In the genomic region with DNA sequence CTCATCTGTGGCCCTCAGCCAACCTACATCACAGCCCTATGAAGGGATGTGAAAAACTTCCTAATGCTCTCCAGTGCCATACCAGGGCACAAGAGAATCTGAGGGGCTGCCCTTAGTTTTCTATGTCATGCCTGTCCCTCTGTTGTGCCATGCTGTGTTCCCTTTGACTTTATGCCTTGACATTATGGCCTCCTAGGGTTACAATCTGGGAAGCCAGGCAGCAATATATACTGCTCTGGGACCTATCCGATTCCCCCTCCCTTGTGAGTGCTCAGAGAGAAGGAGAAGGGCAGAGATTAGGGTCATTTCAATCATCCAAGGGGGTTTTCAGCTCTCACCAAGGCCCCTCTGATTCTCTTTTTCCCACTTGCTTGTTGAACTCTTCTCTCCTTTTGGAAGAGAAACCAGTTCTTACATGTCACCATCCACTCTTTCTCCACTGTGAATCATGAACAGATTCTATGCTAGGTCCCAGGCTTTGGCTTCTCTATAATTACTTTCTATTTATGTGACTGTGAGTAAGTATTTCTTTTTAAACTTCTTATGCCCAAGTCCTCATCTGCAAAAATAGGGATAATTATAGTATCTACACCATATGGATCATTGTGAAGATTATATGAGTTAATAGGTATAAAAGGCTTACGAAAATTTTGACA, we compare ENCODE assay signal across 1 cellular context.
TF ChIP-seq lines count a peak whose summit lies in the region.

No MANE protein-coding gene starts in this region.

TF ChIP-seq in A549, 52 proteins besides CTCF, POLR2A, EP300 and RAD21 (continued from another document):
- TF ChIP-seq POLR2AphosphoS2 (conservative IDR thresholded peaks at IDR 0.05; ENCODE audit: low read length) = no peak
- TF ChIP-seq, protein P1, sequence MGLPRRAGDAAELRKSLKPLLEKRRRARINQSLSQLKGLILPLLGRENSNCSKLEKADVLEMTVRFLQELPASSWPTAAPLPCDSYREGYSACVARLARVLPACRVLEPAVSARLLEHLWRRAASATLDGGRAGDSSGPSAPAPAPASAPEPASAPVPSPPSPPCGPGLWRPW (IDR thresholded peaks at IDR 0.05) = no peak
- TF ChIP-seq TP53 (CRISPR knock-in tag; IDR thresholded peaks at IDR 0.05) = no peak
- TF ChIP-seq, protein P2, sequence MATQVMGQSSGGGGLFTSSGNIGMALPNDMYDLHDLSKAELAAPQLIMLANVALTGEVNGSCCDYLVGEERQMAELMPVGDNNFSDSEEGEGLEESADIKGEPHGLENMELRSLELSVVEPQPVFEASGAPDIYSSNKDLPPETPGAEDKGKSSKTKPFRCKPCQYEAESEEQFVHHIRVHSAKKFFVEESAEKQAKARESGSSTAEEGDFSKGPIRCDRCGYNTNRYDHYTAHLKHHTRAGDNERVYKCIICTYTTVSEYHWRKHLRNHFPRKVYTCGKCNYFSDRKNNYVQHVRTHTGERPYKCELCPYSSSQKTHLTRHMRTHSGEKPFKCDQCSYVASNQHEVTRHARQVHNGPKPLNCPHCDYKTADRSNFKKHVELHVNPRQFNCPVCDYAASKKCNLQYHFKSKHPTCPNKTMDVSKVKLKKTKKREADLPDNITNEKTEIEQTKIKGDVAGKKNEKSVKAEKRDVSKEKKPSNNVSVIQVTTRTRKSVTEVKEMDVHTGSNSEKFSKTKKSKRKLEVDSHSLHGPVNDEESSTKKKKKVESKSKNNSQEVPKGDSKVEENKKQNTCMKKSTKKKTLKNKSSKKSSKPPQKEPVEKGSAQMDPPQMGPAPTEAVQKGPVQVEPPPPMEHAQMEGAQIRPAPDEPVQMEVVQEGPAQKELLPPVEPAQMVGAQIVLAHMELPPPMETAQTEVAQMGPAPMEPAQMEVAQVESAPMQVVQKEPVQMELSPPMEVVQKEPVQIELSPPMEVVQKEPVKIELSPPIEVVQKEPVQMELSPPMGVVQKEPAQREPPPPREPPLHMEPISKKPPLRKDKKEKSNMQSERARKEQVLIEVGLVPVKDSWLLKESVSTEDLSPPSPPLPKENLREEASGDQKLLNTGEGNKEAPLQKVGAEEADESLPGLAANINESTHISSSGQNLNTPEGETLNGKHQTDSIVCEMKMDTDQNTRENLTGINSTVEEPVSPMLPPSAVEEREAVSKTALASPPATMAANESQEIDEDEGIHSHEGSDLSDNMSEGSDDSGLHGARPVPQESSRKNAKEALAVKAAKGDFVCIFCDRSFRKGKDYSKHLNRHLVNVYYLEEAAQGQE (IDR thresholded peaks at IDR 0.05) = no peak
- TF ChIP-seq PHF8 (IDR thresholded peaks at IDR 0.05; ENCODE audit: borderline replicate concordance, low read depth) = no peak
- TF ChIP-seq, protein P3, sequence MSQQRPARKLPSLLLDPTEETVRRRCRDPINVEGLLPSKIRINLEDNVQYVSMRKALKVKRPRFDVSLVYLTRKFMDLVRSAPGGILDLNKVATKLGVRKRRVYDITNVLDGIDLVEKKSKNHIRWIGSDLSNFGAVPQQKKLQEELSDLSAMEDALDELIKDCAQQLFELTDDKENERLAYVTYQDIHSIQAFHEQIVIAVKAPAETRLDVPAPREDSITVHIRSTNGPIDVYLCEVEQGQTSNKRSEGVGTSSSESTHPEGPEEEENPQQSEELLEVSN (IDR thresholded peaks at IDR 0.05; ENCODE audit: borderline replicate concordance, low read depth) = no peak
- TF ChIP-seq RFX5 (IDR thresholded peaks at IDR 0.05) = no peak
- TF ChIP-seq GATA3 (IDR thresholded peaks at IDR 0.05; ENCODE audit: borderline replicate concordance) = no peak
- TF ChIP-seq, protein P4, sequence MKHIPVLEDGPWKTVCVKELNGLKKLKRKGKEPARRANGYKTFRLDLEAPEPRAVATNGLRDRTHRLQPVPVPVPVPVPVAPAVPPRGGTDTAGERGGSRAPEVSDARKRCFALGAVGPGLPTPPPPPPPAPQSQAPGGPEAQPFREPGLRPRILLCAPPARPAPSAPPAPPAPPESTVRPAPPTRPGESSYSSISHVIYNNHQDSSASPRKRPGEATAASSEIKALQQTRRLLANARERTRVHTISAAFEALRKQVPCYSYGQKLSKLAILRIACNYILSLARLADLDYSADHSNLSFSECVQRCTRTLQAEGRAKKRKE (CRISPR knock-in tag; IDR thresholded peaks at IDR 0.05; ENCODE audit: low read depth) = no peak
- no peak for TF ChIP-seq EHF (CRISPR knock-in tag; IDR thresholded peaks at IDR 0.05)
- no peak for TF ChIP-seq HDAC2 (IDR thresholded peaks at IDR 0.05)
